Comparison of ENCODE assay signal across 10 cellular contexts in genomic region chr13:110546933-110547332, GRCh38. TPM values are rescaled to one million over a fixed set of nuclear protein-coding genes. Genes with fewer than 3 reads are reported as not detected.
DNase-seq lines count a peak whose midpoint lies in the region; ATAC-seq and TF ChIP-seq lines count a peak whose summit lies in the region.
"Had no signal": no experiment of that assay in that cellular context is flagged by ENCODE, and none has a peak within 500 bp of the region (broad histone marks: within the 10 kb centered on the region; RNA-seq: fewer than 3 reads in every experiment).

No MANE protein-coding gene starts in this region.

- H3K4me1 ChIP-seq in PC-3 (ENCODE audit: insufficient read depth, low read length) (peaks cover 23% of the 10 kb centered on the region), esophagus muscularis mucosa (peaks cover 18 to 35% (median 33%) of the 10 kb centered on the region in 4 donors), mucosa of rectum (ENCODE audit: control insufficient read depth in 2 of 2, insufficient read depth in 2 of 2, low read length in 2 of 2) (peaks cover 13 to 15% of the 10 kb centered on the region in 2 donors), Karpas-422 (ENCODE audit: low read length) (no peaks in the 10 kb centered on the region)

- peak overlapping the region; percentile 67 for H3K27ac ChIP-seq in PC-3 (ENCODE audit: low read length)
- H3K27ac ChIP-seq in esophagus muscularis mucosa (replicated peaks in 1 of 4) = peak overlapping the region in 3 of 4 donors; percentile 12 to 63 (median 28)
- H3K27ac ChIP-seq in mucosa of rectum (ENCODE audit: low read depth in 2 of 2, low read length in 2 of 2) = peak overlapping the region; percentile 61 to 68
- H3K27ac ChIP-seq in Karpas-422 (ENCODE audit: low read length) = no peak overlapping the region

- TF ChIP-seq EP300 in esophagus muscularis mucosa (IDR thresholded peaks at IDR 0.05) = no peak

- H3K79me2 ChIP-seq in PC-3 (ENCODE audit: low read length) (peaks cover 50% of the 10 kb centered on the region), Karpas-422 (ENCODE audit: low read length) (no peaks in the 10 kb centered on the region)

- TF ChIP-seq POLR2A in esophagus muscularis mucosa (IDR thresholded peaks at IDR 0.05; ENCODE audit: low read depth) = no peak

- BruUV-seq in PC-3 (replicated peaks; lab: Mats Ljungman, UMichigan) = no TSS peak

- H3K4me3 ChIP-seq in PC-3 (ENCODE audit: low read length) = peak overlapping the region; percentile 39; the same call in 1 of the 2 replicates
- H3K4me3 ChIP-seq in esophagus muscularis mucosa = no peak overlapping the region
- peak overlapping the region in 1 of 2 donors; percentile 46 for H3K4me3 ChIP-seq in mucosa of rectum (ENCODE audit: low read length in 2 of 2)
- no peak overlapping the region for H3K4me3 ChIP-seq in Karpas-422 (ENCODE audit: low read length)

- no peaks in the 10 kb centered on the region for H3F3A ChIP-seq in PC-3 (ENCODE audit: low read length, unreplicated experiment)

- H3K9me3 ChIP-seq in PC-3 (ENCODE audit: low read length) = no peaks in the 10 kb centered on the region
- H3K9me3 ChIP-seq in esophagus muscularis mucosa = no peaks in the 10 kb centered on the region
- H3K9me3 ChIP-seq in mucosa of rectum (ENCODE audit: control insufficient read depth in 2 of 2, low read length in 2 of 2) = no peaks in the 10 kb centered on the region
- H3K9me3 ChIP-seq in Karpas-422 (ENCODE audit: low read length) = no peaks in the 10 kb centered on the region

- H3K4me2 ChIP-seq in PC-3 (ENCODE audit: low read length) (peak overlapping the region; percentile 74), Karpas-422 (ENCODE audit: low read depth, low read length, poor library complexity, severe bottlenecking) (no peak overlapping the region)

- TF ChIP-seq CTCF in PC-3 (conservative IDR thresholded peaks at IDR 0.05; ENCODE audit: low read depth, low read length) (no peak), esophagus muscularis mucosa (IDR thresholded peaks at IDR 0.05) (no peak)

- WGBS in esophagus muscularis mucosa = 79% methylated on average over 14 of the region's 15 CpGs

- peak; percentile 64 for DNase-seq in AG08395 (ENCODE audit: low spot score)
- peak; percentile 94 for DNase-seq in PC-3
- no peak for DNase-seq in esophagus muscularis mucosa (ENCODE audit: extremely low spot score)
- no peak for DNase-seq in NCI-H2081 treated with DMSO at 0.1 percent for 48 hours (lab: John Stamatoyannopoulos, UW)
- DNase-seq in Karpas-422 = no peak
- DNase-seq in SW480 (ENCODE audit: low spot score) = no peak
- DNase-seq: CD4-positive, alpha-beta T cell; naive B cell had no signal

- no peak overlapping the region for H2AFZ ChIP-seq in PC-3 (ENCODE audit: low read length)
- H2AFZ ChIP-seq in Karpas-422 (ENCODE audit: low read length) = no peak overlapping the region

- intact Hi-C loops in PC-3 (cut with micrococcal nuclease) (loop anchor here (1.0 to 5.0 kb wide), 3 partner anchors 14 to 90 kb away; partner anchors contain the start of gene RAB20), esophagus muscularis mucosa (cut with DNase I) (no loop called here)

- H3K9ac ChIP-seq in PC-3 (ENCODE audit: low read length) = no peak overlapping the region
- H3K9ac ChIP-seq in mucosa of rectum (ENCODE audit: low read depth in 1 of 2, low read length in 2 of 2) = peak overlapping the region in 1 of 2 donors; percentile 34
- no peak overlapping the region for H3K9ac ChIP-seq in Karpas-422 (ENCODE audit: low read length)

- H4K20me1 ChIP-seq in PC-3 (ENCODE audit: low read length) = peaks cover 13% of the 10 kb centered on the region; the same call in 1 of the 2 replicates
- no peaks in the 10 kb centered on the region for H4K20me1 ChIP-seq in Karpas-422 (ENCODE audit: insufficient read depth, low read depth, low read length)

- H3K36me3 ChIP-seq in PC-3 (ENCODE audit: low read depth, low read length) (peaks cover 6% of the 10 kb centered on the region; the same call in 1 of the 2 replicates), esophagus muscularis mucosa (no peaks in the 10 kb centered on the region), mucosa of rectum (ENCODE audit: control insufficient read depth in 2 of 2, insufficient read depth in 2 of 2, low read length in 2 of 2) (peaks cover 0 to 2% of the 10 kb centered on the region in 2 donors), Karpas-422 (ENCODE audit: insufficient read depth, low read length) (no peaks in the 10 kb centered on the region)

- ATAC-seq in PC-3 = peak; percentile 97
- ATAC-seq in HG02588 (IDR thresholded peaks at IDR 0.05; ENCODE audit: unreplicated experiment) = no peak

- CTCF ChIA-PET in PC-3 (lab: Charles Lee) = interaction anchor here (0.5 kb wide), 1 partner anchor 12 kb away, joined by 9 read pairs; no protein-coding TSS in a partner anchor

- H3K9me2 ChIP-seq in PC-3 (replicated peaks; ENCODE audit: low read length) = no peaks in the 10 kb centered on the region
- no peaks in the 10 kb centered on the region for H3K9me2 ChIP-seq in Karpas-422 (replicated peaks; ENCODE audit: insufficient read depth, low read length)

- POLR2A ChIA-PET in PC-3 (lab: Charles Lee; ENCODE audit: unreplicated experiment) = interaction anchor here (1.0 kb wide), 1 partner anchor 14 kb away, joined by 4 read pairs; the partner anchor contains the start of gene RAB20

- H3K27me3 ChIP-seq in PC-3 (ENCODE audit: low read length) (no peaks in the 10 kb centered on the region), esophagus muscularis mucosa (no peaks in the 10 kb centered on the region), mucosa of rectum (ENCODE audit: control insufficient read depth in 2 of 2, insufficient read depth in 2 of 2, low read length in 2 of 2) (no peaks in the 10 kb centered on the region), Karpas-422 (ENCODE audit: low read length) (no peaks in the 10 kb centered on the region)

RNA-seq across cellular contexts. Expression of gene RAB20, which starts 14.6 kb away (rescaled TPM):
- total RNA-seq in PC-3 (2014; rRNA removed) (22.9 and 27.9 TPM in 2 replicates), esophagus muscularis mucosa (10 to 100 TPM; 10.9 to 40.6 (median 15.4) TPM)
- 0.79 TPM in 1 of 2 replicates, not detected in the other for total RNA-seq in Karpas-422 (2014; rRNA removed; shearing (Covaris generic); ENCODE audit: low replicate concordance)

Comparison
In these comparisons a context has a peak if more than half of its experiments do, and no peak if none do; other contexts are left out.
1. DNase-seq: peak in AG08395 (single experiment) and PC-3 (single experiment); none in esophagus muscularis mucosa (single experiment), NCI-H2081 treated with DMSO at 0.1 percent for 48 hours (single experiment), Karpas-422 (single experiment) and SW480 (single experiment).